ENCODE assay signal across 8 cellular contexts in genomic region chr19:1275260-1275975, GRCh38. TPM values are rescaled to one million over a fixed set of nuclear protein-coding genes. Genes with fewer than 3 reads are reported as not detected.
A peak's percentile ranks its signal among the peaks of the same experiment; 100 is the strongest.
DNase-seq lines count a peak whose midpoint lies in the region; ATAC-seq and TF ChIP-seq lines count a peak whose summit lies in the region.

TSS of gene FAM174C (plus strand) at chr19:1275530. CDS start at chr19:1275550, 20 bp downstream.

- peak; percentile 94 for DNase-seq in GDM1 (lab: John Stamatoyannopoulos, UW)
- peak; percentile 89 for DNase-seq in HEK293T (ENCODE audit: extremely low spot score)
- DNase-seq in MV-4-11 (lab: John Stamatoyannopoulos, UW) = peak; percentile 99
- DNase-seq in SJSA1 (ENCODE audit: low read depth in 1 of 2, low spot score in 2 of 2) = peak; percentile 92 to 97
- DNase-seq in activated naive CD4-positive, alpha-beta T cell (lab: John Stamatoyannopoulos, UW) = peak; percentile 86 to 94 (median 88)
- DNase-seq in foreskin keratinocyte = peak; percentile 81 to 93
- DNase-seq in neuronal stem cell (ENCODE audit: low spot score) = peak; percentile 93

- ATAC-seq in foreskin keratinocyte = peak; percentile 82

- H3K14ac ChIP-seq in neuronal stem cell (ENCODE audit: low read length) = peak within 1 kb of the TSS; percentile 90

- POLR2A ChIA-PET in HEK293T (lab: Yijun Ruan, JAX) = interaction anchor here (0.6 to 1.0 kb wide), 8 partner anchors 9 to 196 kb away, joined by 3 to 9 read pairs (median 4); no protein-coding TSS in a partner anchor

- H3K9me3 ChIP-seq in SJSA1 (replicated peaks) (peaks cover 5% of the 10 kb centered on the region; the same call in 1 of the 2 replicates), neuronal stem cell (replicated peaks in 1 of 2; ENCODE audit: control insufficient read depth in 2 of 2, insufficient read depth in 1 of 2, low read depth in 1 of 2, low read length in 2 of 2) (no peaks in the 10 kb centered on the region)

- H2AFZ ChIP-seq in neuronal stem cell (ENCODE audit: low read length) = peak within 1 kb of the TSS; percentile 87

- WGBS in neuronal stem cell (ENCODE audit: extremely low coverage in 2 of 2, insufficient read length in 2 of 2, insufficient replicate concordance in 1 of 2), 2 donors = no CpG with 5 or more reads among the region's 98 CpGs

- peak within 1 kb of the TSS; percentile 93 for H2BK12ac ChIP-seq in neuronal stem cell (ENCODE audit: low read length)

- H3K36me3 ChIP-seq in SJSA1 (peaks cover 85% of the 10 kb centered on the region), neuronal stem cell (replicated peaks in 1 of 2; ENCODE audit: control insufficient read depth in 2 of 2, insufficient read depth in 2 of 2, low read length in 2 of 2) (peaks cover 53 to 72% of the 10 kb centered on the region in 2 donors)

- peak within 1 kb of the TSS; percentile 98 for H2AK5ac ChIP-seq in neuronal stem cell (ENCODE audit: low read depth, low read length)

- peak within 1 kb of the TSS; percentile 99 for H4K91ac ChIP-seq in neuronal stem cell (ENCODE audit: low read depth, low read length, poor library complexity)

- H2BK120ac ChIP-seq in neuronal stem cell (ENCODE audit: low read depth, low read length) = no peak within 1 kb of the TSS

- H3K4me1 ChIP-seq in SJSA1 (replicated peaks) (peaks cover 34% of the 10 kb centered on the region), foreskin keratinocyte (peaks cover 5% of the 10 kb centered on the region), neuronal stem cell (ENCODE audit: control insufficient read depth in 2 of 2, insufficient read depth in 1 of 2, low read depth in 1 of 2, low read length in 2 of 2) (peaks cover 19 to 22% of the 10 kb centered on the region in 2 donors)

- peaks cover 16% of the 10 kb centered on the region for H3K79me1 ChIP-seq in neuronal stem cell (ENCODE audit: low read depth, low read length)

- H3K27me3 ChIP-seq in SJSA1 (replicated peaks) (no peaks in the 10 kb centered on the region), foreskin keratinocyte (no peaks in the 10 kb centered on the region), neuronal stem cell (ENCODE audit: control insufficient read depth in 3 of 3, insufficient read depth in 3 of 3, low read depth in 1 of 3, low read length in 3 of 3) (no peaks in the 10 kb centered on the region)

- peak within 1 kb of the TSS; percentile 98 for H2BK15ac ChIP-seq in neuronal stem cell (ENCODE audit: low read length)

- H2BK5ac ChIP-seq in neuronal stem cell (ENCODE audit: low read length) = peak within 1 kb of the TSS; percentile 99

- H4K8ac ChIP-seq in neuronal stem cell (ENCODE audit: low read depth, low read length) = peak within 1 kb of the TSS; percentile 75

- H3K4me2 ChIP-seq in neuronal stem cell (ENCODE audit: insufficient read depth, low read length, poor library complexity, severe bottlenecking) = peak within 1 kb of the TSS; percentile 95

- peak within 1 kb of the TSS; percentile 99 for H3K18ac ChIP-seq in neuronal stem cell (ENCODE audit: low read length)

- peak within 1 kb of the TSS; percentile 94 for H3K27ac ChIP-seq in SJSA1
- H3K27ac ChIP-seq in foreskin keratinocyte = peak within 1 kb of the TSS; percentile 84
- H3K27ac ChIP-seq in neuronal stem cell (replicated peaks; ENCODE audit: low read length) = peak within 1 kb of the TSS; percentile 100

- no peak for TF ChIP-seq CTCF in foreskin keratinocyte (conservative IDR thresholded peaks at IDR 0.05)
- no peak for TF ChIP-seq CTCF in subcutaneous adipose tissue (IDR thresholded peaks at IDR 0.05; ENCODE audit: low read depth)

- H3K23ac ChIP-seq in neuronal stem cell (ENCODE audit: low read depth, low read length, poor library complexity) = peak within 1 kb of the TSS; percentile 99

- H3K4ac ChIP-seq in neuronal stem cell (ENCODE audit: low read length) = peak within 1 kb of the TSS; percentile 97

- peak within 1 kb of the TSS; percentile 100 for H3K9ac ChIP-seq in neuronal stem cell (ENCODE audit: low read depth, low read length, poor library complexity)

- CTCF ChIA-PET in HEK293T (lab: Yijun Ruan, JAX) = interaction anchor here (1.0 kb wide), 2 partner anchors 10 to 32 kb away, joined by 3 read pairs; no protein-coding TSS in a partner anchor

- H3K4me3 ChIP-seq in SJSA1 (peak within 1 kb of the TSS; percentile 90), neuronal stem cell (ENCODE audit: low read length in 2 of 2) (peak within 1 kb of the TSS; percentile 77 to 96)

TF ChIP-seq in HEK293T, 16 proteins besides CTCF, POLR2A, EP300 and RAD21:
- TF ChIP-seq NFRKB (IDR thresholded peaks at IDR 0.05) (no peak), BHLHE40 (IDR thresholded peaks at IDR 0.05; ENCODE audit: borderline replicate concordance) (no peak), SP1 (IDR thresholded peaks at IDR 0.05) (no peak), TARDBP (IDR thresholded peaks at IDR 0.05) (no peak), ELF4 (IDR thresholded peaks at IDR 0.05) (peak; percentile 76), L3MBTL2 (conservative IDR thresholded peaks at IDR 0.05) (peak; percentile 57), ZNF384 (IDR thresholded peaks at IDR 0.05) (no peak), ARNT (IDR thresholded peaks at IDR 0.05) (peak; percentile 63), LEF1 (IDR thresholded peaks at IDR 0.05; ENCODE audit: borderline replicate concordance) (peak; percentile 88), PKNOX1 (IDR thresholded peaks at IDR 0.05) (peak; percentile 96), CTBP1 (IDR thresholded peaks at IDR 0.05; ENCODE audit: borderline replicate concordance) (no peak), HDGF (IDR thresholded peaks at IDR 0.05; ENCODE audit: borderline replicate concordance) (no peak), FOXM1 (IDR thresholded peaks at IDR 0.05; ENCODE audit: borderline replicate concordance) (0 out of 2 replicates have a peak, but pooled peaks have one; percentile 53), FOXA1 (IDR thresholded peaks at IDR 0.05) (no peak), FOXK2 (IDR thresholded peaks at IDR 0.05) (no peak), SUZ12 (IDR thresholded peaks at IDR 0.05) (no peak)

RNA-seq across cellular contexts. Expression of gene FAM174C, which starts in this region (rescaled TPM):
- total RNA-seq in SJSA1 (2014; rRNA removed; shearing (Covaris generic)) = 32.2 and 40.6 TPM in 2 replicates
- total RNA-seq in foreskin keratinocyte (48.1 and 50.9 TPM in 2 replicates), subcutaneous adipose tissue (10 to 100 TPM; 37.4 to 76.7 (median 46.7) TPM)
- polyA plus RNA-seq in foreskin keratinocyte = 79.6 and 91.6 TPM in 2 replicates
- polyA plus RNA-seq in neuronal stem cell (2013, experiment 1 of 2) = 23.8 TPM
- polyA plus RNA-seq in neuronal stem cell (2013, experiment 2 of 2) = 24.1 TPM

Comparison
In these comparisons a context has a peak if more than half of its experiments do, and no peak if none do; other contexts are left out.
1. Peak in every context shown above with its lines: DNase-seq, ATAC-seq, H3K4me3 ChIP-seq and H3K27ac ChIP-seq.